ENCODE assay signal across 14 cellular contexts in genomic region chr13:85586422-85586831, GRCh38.
DNase-seq lines count a peak whose midpoint lies in the region; ATAC-seq and TF ChIP-seq lines count a peak whose summit lies in the region.
"Had no signal": no experiment of that assay in that cellular context is flagged by ENCODE, and none has a peak within 500 bp of the region (broad histone marks: within the 10 kb centered on the region; RNA-seq: fewer than 3 reads in every experiment).

No MANE protein-coding gene starts in this region.

- peaks cover 0 to 9% (median 0%) of the 10 kb centered on the region in 4 donors for H3K9me3 ChIP-seq in stomach

- in situ Hi-C loops in astrocyte of the cerebellum (cut with HindIII; ENCODE audit: low sequenced_read_pairs) = no loop called here

- intact Hi-C loops in stomach (cut with DNase I; ENCODE audit: low total_unique reads) = no loop called here

- H3K27me3 ChIP-seq in kidney epithelial cell (ENCODE audit: control insufficient read depth, insufficient read depth, low read length) (no peaks in the 10 kb centered on the region), stomach (no peaks in the 10 kb centered on the region)

- no peaks in the 10 kb centered on the region for H3K4me1 ChIP-seq in stomach

- no peak for ATAC-seq in GM19463 (IDR thresholded peaks at IDR 0.05; ENCODE audit: unreplicated experiment)
- ATAC-seq: T-helper 17 cell had no signal

- WGBS in stomach, 5 donors = 32 to 79% (median 76%) methylated on average over 1 of the region's 1 CpG

- TF ChIP-seq CTCF in astrocyte of the cerebellum (IDR thresholded peaks at IDR 0.05; ENCODE audit: low read depth, low read length, missing control alignments) = no peak
- TF ChIP-seq CTCF in kidney epithelial cell (IDR thresholded peaks at IDR 0.05; ENCODE audit: insufficient read depth, low read length, poor library complexity, severe bottlenecking) = no peak
- no peak for TF ChIP-seq CTCF in stomach (IDR thresholded peaks at IDR 0.05)

- peak; percentile 90 for DNase-seq in ELR (ENCODE audit: low read depth)
- DNase-seq in NCI-H2196 treated with DMSO at 0.1 percent for 48 hours (lab: John Stamatoyannopoulos, UW; ENCODE audit: unreplicated experiment) = peak; percentile 6
- peak; percentile 36 for DNase-seq in astrocyte of the cerebellum (ENCODE audit: low read depth)
- peak; percentile 49 for DNase-seq in kidney epithelial cell (ENCODE audit: low read depth)
- no peak for DNase-seq in midbrain (lab: John Stamatoyannopoulos, UW)
- DNase-seq in stomach = no peak
- DNase-seq in erythroblast (lab: John Stamatoyannopoulos, UW) = no peak
- DNase-seq: activated naive CD4-positive, alpha-beta T cell treated with anti-CD3 and anti-CD28 coated beads, Interleukin-2, amount 50 U/mL, for 16 hours; C1 segment of cervical spinal cord; NCI-H526 treated with DMSO at 0.1 percent for 48 hours; RPMI8226; T-helper 17 cell had no signal

- H3K4me3 ChIP-seq in astrocyte of the cerebellum (ENCODE audit: low read depth, low read length) (no peak overlapping the region), kidney epithelial cell (ENCODE audit: low read depth, low read length) (no peak overlapping the region), stomach (no peak overlapping the region)

- no peaks in the 10 kb centered on the region for H3K36me3 ChIP-seq in kidney epithelial cell (ENCODE audit: control insufficient read depth, insufficient read depth, low read length)
- no peaks in the 10 kb centered on the region for H3K36me3 ChIP-seq in stomach

- TF ChIP-seq POLR2A in stomach (IDR thresholded peaks at IDR 0.05) (no peak), erythroblast (IDR thresholded peaks at IDR 0.05; ENCODE audit: low read length) (no peak)

- H3K27ac ChIP-seq in stomach = no peak overlapping the region
- H3K27ac ChIP-seq: KMS-11 had no signal

- TF ChIP-seq EP300 in stomach (IDR thresholded peaks at IDR 0.05) = no peak

Comparison
In these comparisons a context has a peak if more than half of its experiments do, and no peak if none do; other contexts are left out.
1. DNase-seq: peak in ELR (single experiment), NCI-H2196 treated with DMSO at 0.1 percent for 48 hours (single experiment), astrocyte of the cerebellum (single experiment) and kidney epithelial cell (single experiment); none in midbrain (single experiment), stomach (single experiment) and erythroblast (0 of 2).